22 cellular contexts compared by ENCODE assay signal in genomic region chr4:25538430-25538829, GRCh38.
DNase-seq lines count a peak whose midpoint lies in the region; ATAC-seq, FAIRE-seq and TF ChIP-seq lines count a peak whose summit lies in the region.
"Had no signal": no experiment of that assay in that cellular context is flagged by ENCODE, and none has a peak within 500 bp of the region (broad histone marks: within the 10 kb centered on the region; RNA-seq: fewer than 3 reads in every experiment).

No MANE protein-coding gene starts in this region.

- peaks cover 30% of the 10 kb centered on the region for H3K4me1 Mint-ChIP-seq in type B pancreatic cell (ENCODE audit: unreplicated experiment)
- H3K4me1 Mint-ChIP-seq: CD4-positive, alpha-beta memory T cell had no signal

- no peaks in the 10 kb centered on the region for H3K27me3 ChIP-seq in DOHH2 (ENCODE audit: control insufficient read depth, low read length)
- no peaks in the 10 kb centered on the region for H3K27me3 ChIP-seq in Karpas-422 (ENCODE audit: low read length)
- H3K27me3 ChIP-seq in small intestine (ENCODE audit: control insufficient read depth in 2 of 2, insufficient read depth in 2 of 2, low read length in 2 of 2) = no peaks in the 10 kb centered on the region

- H4K20me1 ChIP-seq in DOHH2 (ENCODE audit: control insufficient read depth, insufficient read depth, low read depth, low read length) (no peaks in the 10 kb centered on the region), Karpas-422 (ENCODE audit: insufficient read depth, low read depth, low read length) (no peaks in the 10 kb centered on the region)

- H3K36me3 Mint-ChIP-seq in type B pancreatic cell = no peaks in the 10 kb centered on the region
- H3K36me3 Mint-ChIP-seq: CD4-positive, alpha-beta memory T cell had no signal

- H3K36me3 ChIP-seq in DOHH2 (ENCODE audit: control insufficient read depth, low read length) (no peaks in the 10 kb centered on the region), Karpas-422 (ENCODE audit: insufficient read depth, low read length) (no peaks in the 10 kb centered on the region), small intestine (ENCODE audit: control insufficient read depth in 2 of 2, insufficient read depth in 2 of 2, low read length in 2 of 2) (no peaks in the 10 kb centered on the region)
- H3K36me3 ChIP-seq: HAP-1 had no signal

- peaks cover 48% of the 10 kb centered on the region for H3F3A ChIP-seq in DOHH2 (ENCODE audit: control insufficient read depth, insufficient read depth)

- H2AFZ ChIP-seq in Karpas-422 (ENCODE audit: low read length) = no peak overlapping the region

- no peaks in the 10 kb centered on the region for H3K9me3 ChIP-seq in DOHH2 (ENCODE audit: control insufficient read depth, insufficient read depth, low read length)
- H3K9me3 ChIP-seq in Karpas-422 (ENCODE audit: low read length) = no peaks in the 10 kb centered on the region
- H3K9me3 ChIP-seq in small intestine (ENCODE audit: control insufficient read depth, low read depth) = no peaks in the 10 kb centered on the region
- H3K9me3 ChIP-seq: A549, Caco-2, HAP-1 had no signal

- TF ChIP-seq CTCF in DOHH2 (IDR thresholded peaks at IDR 0.05; ENCODE audit: low read depth, low read length, poor library complexity, severe bottlenecking) = no peak
- TF ChIP-seq CTCF in type B pancreatic cell (conservative IDR thresholded peaks at IDR 0.05) = no peak

- peaks cover 7% of the 10 kb centered on the region for H3K9me3 Mint-ChIP-seq in type B pancreatic cell
- H3K9me3 Mint-ChIP-seq: CD4-positive, alpha-beta memory T cell had no signal

- H3K4me1 ChIP-seq in DOHH2 (ENCODE audit: control insufficient read depth, low read length) = peaks cover 85% of the 10 kb centered on the region
- H3K4me1 ChIP-seq in Karpas-422 (ENCODE audit: low read length) = peaks cover 80% of the 10 kb centered on the region
- H3K4me1 ChIP-seq in small intestine (ENCODE audit: control insufficient read depth in 2 of 2, insufficient read depth in 1 of 2, low read depth in 1 of 2, low read length in 1 of 2) = peaks cover 0 to 6% of the 10 kb centered on the region in 2 donors
- H3K4me1 ChIP-seq: A549, Caco-2, HAP-1 had no signal

- H3K79me2 ChIP-seq in DOHH2 (ENCODE audit: control insufficient read depth, low read length) (no peaks in the 10 kb centered on the region), Karpas-422 (ENCODE audit: low read length) (no peaks in the 10 kb centered on the region)

- H3K27ac Mint-ChIP-seq in type B pancreatic cell = no peak overlapping the region
- H3K27ac Mint-ChIP-seq: CD4-positive, alpha-beta memory T cell had no signal

- H3K27ac ChIP-seq in DOHH2 (ENCODE audit: low read depth, low read length) (peak overlapping the region; percentile 30), Karpas-422 (ENCODE audit: low read length) (peak overlapping the region; percentile 97; the same call in 1 of the 2 replicates), small intestine (ENCODE audit: low read depth in 1 of 2, low read length in 1 of 2) (peak overlapping the region in 1 of 2 donors; percentile 1)
- H3K27ac ChIP-seq: A549 had no signal

- 40 to 64% (median 57%) methylated on average over 4 of the region's 4 CpGs for WGBS in small intestine, 3 donors

- peak; percentile 47 for ATAC-seq in left lobe of liver
- ATAC-seq in HG03097 (IDR thresholded peaks at IDR 0.05; ENCODE audit: low FRiP score, unreplicated experiment) = no peak
- ATAC-seq: A549, GM12878 had no signal

- H3K9me2 ChIP-seq in DOHH2 (replicated peaks; ENCODE audit: control insufficient read depth, low read length) (no peaks in the 10 kb centered on the region), Karpas-422 (replicated peaks; ENCODE audit: insufficient read depth, low read length) (no peaks in the 10 kb centered on the region)

- DNase-seq in Karpas-422 (no peak), left lobe of liver (ENCODE audit: low spot score) (no peak), small intestine (peak; percentile 50), type B pancreatic cell (ENCODE audit: extremely low spot score, unreplicated experiment) (no peak), AG20443 (ENCODE audit: low spot score) (no peak)
- DNase-seq: 8988T; ACHN; C1 segment of cervical spinal cord; Caco-2; CD4-positive, alpha-beta memory T cell; DMS153; DND-41; EL; GDM1; GOT3 had no signal

- FAIRE-seq in small intestine (lab: Jason Lieb, UNC) = no peak
- FAIRE-seq: A549, GM12878, GM19239, H54 had no signal

- no peak overlapping the region for H3K9ac ChIP-seq in Karpas-422 (ENCODE audit: low read length)

- H3K27me3 Mint-ChIP-seq in type B pancreatic cell = no peaks in the 10 kb centered on the region

- peak overlapping the region; percentile 65 for H3K4me2 ChIP-seq in DOHH2 (ENCODE audit: low read length)
- H3K4me2 ChIP-seq in Karpas-422 (ENCODE audit: low read depth, low read length, poor library complexity, severe bottlenecking) = no peak overlapping the region
- H3K4me2 ChIP-seq: A549 had no signal

- no peak overlapping the region for H3K4me3 ChIP-seq in DOHH2 (ENCODE audit: low read length)
- H3K4me3 ChIP-seq in Karpas-422 (ENCODE audit: low read length) = no peak overlapping the region
- H3K4me3 ChIP-seq in small intestine (ENCODE audit: low read depth in 1 of 2, low read length in 2 of 2) = no peak overlapping the region
- H3K4me3 ChIP-seq: A549, GM12878, HAP-1 had no signal

- H3K4me3 Mint-ChIP-seq in type B pancreatic cell = no peak overlapping the region
- H3K4me3 Mint-ChIP-seq: CD4-positive, alpha-beta memory T cell had no signal
